9 cellular contexts compared by ENCODE assay signal in genomic region chr14:64942531-64943111, GRCh38. TPM values are rescaled to one million over a fixed set of nuclear protein-coding genes. Genes with fewer than 3 reads are reported as not detected.
DNase-seq lines count a peak whose midpoint lies in the region; ATAC-seq, FAIRE-seq and TF ChIP-seq lines count a peak whose summit lies in the region.
"Had no signal": no experiment of that assay in that cellular context is flagged by ENCODE, and none has a peak within 500 bp of the region (broad histone marks: within the 10 kb centered on the region; RNA-seq: fewer than 3 reads in every experiment).

TSS of gene GPX2 (minus strand) at chr14:64942745. CDS start at chr14:64942726, 19 bp downstream.

- no peak within 1 kb of the TSS; the same call in 1 of the 2 replicates for H3K18ac ChIP-seq in H1 (ENCODE audit: extremely low read depth, low read length)

- no peak for TF ChIP-seq EP300 in H1 (IDR thresholded peaks at IDR 0.05; ENCODE audit: borderline replicate concordance in 1 of 2, low read depth in 2 of 2, low read length in 2 of 2)

- no peak for DNase-seq in activated CD4-positive, alpha-beta T cell treated with anti-CD3 and anti-CD28 coated beads, Interleukin-2, amount 10 ng/mL, durations not matched to agents 7 days and 5 days
- DNase-seq in activated CD4-positive, alpha-beta T cell treated with anti-CD3 and anti-CD28 coated beads, Interleukin-2, amount 50 U/mL, for 4 hours = no peak
- DNase-seq in NCI-H2227 (lab: John Stamatoyannopoulos, UW; ENCODE audit: unreplicated experiment) (peak; percentile 76), H1 (ENCODE audit: low read depth in 1 of 2, low spot score in 2 of 2) (no peak), spleen (peak; percentile 59), kidney glomerular epithelial cell (lab: John Stamatoyannopoulos, UW) (no peak)
- DNase-seq: trophoblast cell had no signal

- H4K5ac ChIP-seq in H1 (ENCODE audit: insufficient read length, low read depth, low read length) = no peak within 1 kb of the TSS

- H3K23me2 ChIP-seq in H1 (ENCODE audit: low read depth, low read length) = no peaks in the 10 kb centered on the region

- H2BK120ac ChIP-seq in H1 (replicated peaks; ENCODE audit: low read depth, low read length) = no peak within 1 kb of the TSS

- H3K23ac ChIP-seq in H1 (ENCODE audit: insufficient read length) = no peak within 1 kb of the TSS

- H4K20me1 ChIP-seq in H1 (replicated peaks in 1 of 2; ENCODE audit: control insufficient read depth in 1 of 2, insufficient read depth in 2 of 2, low read length in 2 of 2) = no peaks in the 10 kb centered on the region

- H4K8ac ChIP-seq in H1 (ENCODE audit: extremely low read depth, insufficient read depth, low read length) = no peak within 1 kb of the TSS

- H3K4me1 ChIP-seq in H1 (replicated peaks in 1 of 4; ENCODE audit: control insufficient read depth in 3 of 4, insufficient read depth in 4 of 4, low read length in 3 of 4) (peaks cover 0 to 8% (median 2%) of the 10 kb centered on the region in 4 experiments; a peak in 4 of 7 replicates), spleen (peaks cover 0 to 34% (median 6%) of the 10 kb centered on the region in 6 donors)

- no peak within 1 kb of the TSS for H3K4me3 ChIP-seq in H1 (ENCODE audit: extremely low read depth in 1 of 4, insufficient read depth in 2 of 4, low read depth in 3 of 4, low read length in 4 of 4)
- no peak within 1 kb of the TSS for H3K4me3 ChIP-seq in spleen

- CTCF ChIA-PET in activated CD4-positive, alpha-beta T cell treated with anti-CD3 and anti-CD28 coated beads, Interleukin-2, amount 10 ng/mL, durations not matched to agents 7 days and 5 days (lab: Charles Lee) = interaction anchor here (0.6 to 1.2 kb wide), 3 partner anchors 8 to 501 kb away, joined by 3 to 4 read pairs (median 4); no protein-coding TSS in a partner anchor
- CTCF ChIA-PET in H1 (lab: Charles Lee; ENCODE audit: partially characterized antibody) = interaction anchor here (0.6 to 2.5 kb wide), 4 partner anchors 11 to 44 kb away, joined by 3 to 10 read pairs (median 4); partner anchors contain the start of gene FNTB

- H3K27ac ChIP-seq in H1 (ENCODE audit: low read depth, low read length) (no peak within 1 kb of the TSS), spleen (no peak within 1 kb of the TSS)

- H3K27me3 ChIP-seq in H1 (replicated peaks in 1 of 4; ENCODE audit: control insufficient read depth in 3 of 4, extremely low read depth in 1 of 4, insufficient read depth in 3 of 4, low read length in 3 of 4) (no peaks in the 10 kb centered on the region), spleen (replicated peaks in 1 of 7) (no peaks in the 10 kb centered on the region)

- peaks cover 49% of the 10 kb centered on the region for H3K36me3 Mint-ChIP-seq in activated CD4-positive, alpha-beta T cell treated with anti-CD3 and anti-CD28 coated beads, Interleukin-2, amount 10 ng/mL, durations not matched to agents 7 days and 5 days (ENCODE audit: low read depth)

- no peak within 1 kb of the TSS for H3K4ac ChIP-seq in H1 (replicated peaks; ENCODE audit: insufficient read length, low read depth, low read length)

- H3K4me1 Mint-ChIP-seq in activated CD4-positive, alpha-beta T cell treated with anti-CD3 and anti-CD28 coated beads, Interleukin-2, amount 10 ng/mL, durations not matched to agents 7 days and 5 days = peaks cover 42% of the 10 kb centered on the region

- WGBS in H1 (ENCODE audit: extremely low coverage in 1 of 2, insufficient coverage in 1 of 2, insufficient read length in 1 of 2, insufficient replicate concordance in 2 of 2, low coverage in 1 of 2, low lambda C conversion rate in 2 of 2, missing lambda C conversion rate in 1 of 2), 2 experiments = 90% methylated on average over 13 of the region's 13 CpGs; no CpG with 5 or more reads in 1 of the 2 experiments
- WGBS in spleen, 5 donors = 88 to 90% (median 90%) methylated on average over 13 of the region's 13 CpGs

- no peaks in the 10 kb centered on the region for H3K9me3 Mint-ChIP-seq in activated CD4-positive, alpha-beta T cell treated with anti-CD3 and anti-CD28 coated beads, Interleukin-2, amount 10 ng/mL, durations not matched to agents 7 days and 5 days

- H2BK12ac ChIP-seq in H1 (ENCODE audit: low read depth, low read length) = no peak within 1 kb of the TSS

- no peak within 1 kb of the TSS for H2AFZ ChIP-seq in H1 (ENCODE audit: low read length)

- no peak within 1 kb of the TSS; a peak in 1 of 7 replicates for H3K9ac ChIP-seq in H1 (replicated peaks in 1 of 4; ENCODE audit: extremely low read depth in 1 of 4, low read depth in 3 of 4, low read length in 3 of 4)

- FAIRE-seq in H1 (lab: Jason Lieb, UNC) = no peak

- no peak within 1 kb of the TSS for H2BK15ac ChIP-seq in H1 (ENCODE audit: low read length)

- peak within 1 kb of the TSS; percentile 4; the same call in 1 of the 2 replicates for H2BK5ac ChIP-seq in H1 (ENCODE audit: low read depth, low read length)

- no peak within 1 kb of the TSS for H3K14ac ChIP-seq in H1 (ENCODE audit: insufficient read length)

- H3K4me3 Mint-ChIP-seq in activated CD4-positive, alpha-beta T cell treated with anti-CD3 and anti-CD28 coated beads, Interleukin-2, amount 10 ng/mL, durations not matched to agents 7 days and 5 days = no peak within 1 kb of the TSS

- H3K9me3 ChIP-seq in H1 (ENCODE audit: insufficient read depth in 2 of 2, low read depth in 1 of 2, low read length in 1 of 2) (no peaks in the 10 kb centered on the region), spleen (no peaks in the 10 kb centered on the region)

- POLR2A ChIA-PET in activated CD4-positive, alpha-beta T cell treated with anti-CD3 and anti-CD28 coated beads, Interleukin-2, amount 10 ng/mL, durations not matched to agents 7 days and 5 days (lab: Charles Lee) = no interaction called here
- POLR2A ChIA-PET in H1 (lab: Charles Lee; ENCODE audit: partially characterized antibody) = interaction anchor here (0.6 to 2.2 kb wide), 4 partner anchors 8 to 28 kb away, joined by 3 to 6 read pairs (median 3); no protein-coding TSS in a partner anchor

- H4K91ac ChIP-seq in H1 (replicated peaks; ENCODE audit: insufficient read length, low read length) = no peak within 1 kb of the TSS

- H3K56ac ChIP-seq in H1 (replicated peaks; ENCODE audit: insufficient read length, low read depth, low read length) = no peak within 1 kb of the TSS

- no peaks in the 10 kb centered on the region; the same call in 1 of the 2 replicates for H3K79me1 ChIP-seq in H1 (ENCODE audit: low read depth, low read length)

- no peak for TF ChIP-seq RAD21 in H1 (IDR thresholded peaks at IDR 0.05 in 1 of 2, conservative IDR thresholded peaks at IDR 0.05 in 1 of 2; ENCODE audit: low read depth in 2 of 2, low read length in 2 of 2)

- H3K27me3 Mint-ChIP-seq in activated CD4-positive, alpha-beta T cell treated with anti-CD3 and anti-CD28 coated beads, Interleukin-2, amount 10 ng/mL, durations not matched to agents 7 days and 5 days = no peaks in the 10 kb centered on the region

- H3K79me2 ChIP-seq in H1 (ENCODE audit: control insufficient read depth in 1 of 2, insufficient read depth in 2 of 2, low read length in 2 of 2) = no peaks in the 10 kb centered on the region

- H2AK5ac ChIP-seq in H1 (ENCODE audit: low read depth, low read length) = no peak within 1 kb of the TSS

- ATAC-seq in HG03139 (IDR thresholded peaks at IDR 0.05; ENCODE audit: unreplicated experiment) (no peak), HG03175 (IDR thresholded peaks at IDR 0.05; ENCODE audit: unreplicated experiment) (no peak)

- H2BK20ac ChIP-seq in H1 (ENCODE audit: low read length) = no peak within 1 kb of the TSS

- peak within 1 kb of the TSS; percentile 46 for H3K27ac Mint-ChIP-seq in activated CD4-positive, alpha-beta T cell treated with anti-CD3 and anti-CD28 coated beads, Interleukin-2, amount 10 ng/mL, durations not matched to agents 7 days and 5 days

- intact Hi-C loops in spleen (cut with DNase I; ENCODE audit: low total_unique reads) = no loop called here

- TF ChIP-seq CTCF in H1 (IDR thresholded peaks at IDR 0.05; ENCODE audit: control extremely low read depth in 1 of 3, insufficient read depth in 1 of 3, low read depth in 1 of 3, low read length in 3 of 3) (no peak), spleen (IDR thresholded peaks at IDR 0.05 in 8 of 11, conservative IDR thresholded peaks at IDR 0.05 in 3 of 11) (no peak)

- H3K36me3 ChIP-seq in H1 (ENCODE audit: control insufficient read depth in 2 of 4, insufficient read depth in 4 of 4, low read length in 3 of 4) (peaks cover 0 to 8% (median 2%) of the 10 kb centered on the region in 4 experiments; a peak in 1 of 8 replicates), spleen (peaks cover 0 to 90% (median 11%) of the 10 kb centered on the region in 6 donors)

- no peak within 1 kb of the TSS for H3K4me2 ChIP-seq in H1 (ENCODE audit: insufficient read depth in 1 of 2, low read depth in 2 of 2, low read length in 2 of 2)

- TF ChIP-seq POLR2A in H1 (IDR thresholded peaks at IDR 0.05; ENCODE audit: control extremely low read depth in 1 of 2, low read depth in 2 of 2, low read length in 2 of 2) = no peak
- no peak for TF ChIP-seq POLR2A in spleen (IDR thresholded peaks at IDR 0.05)

TF ChIP-seq in H1, 55 proteins besides CTCF, POLR2A, EP300 and RAD21:
- TF ChIP-seq BACH1 (IDR thresholded peaks at IDR 0.05; ENCODE audit: low read length) (0 out of 2 replicates have a peak, but pooled peaks have one; percentile 44), CTBP2 (IDR thresholded peaks at IDR 0.05; ENCODE audit: borderline replicate concordance, insufficient read depth, insufficient read length, low read length) (no peak)

RNA-seq across cellular contexts. Expression of gene GPX2, which starts in this region (rescaled TPM):
- total RNA-seq in activated CD4-positive, alpha-beta T cell treated with anti-CD3 and anti-CD28 coated beads, Interleukin-2, amount 10 ng/mL, durations not matched to agents 7 days and 5 days = not detected
- 0.30 and 0.50 TPM in 2 replicates for total RNA-seq in H1 (2021; fragmentation: NEBNext Ultra II Directional; extraction: Animal tissue kit (Norgen Biotek cat#: 25700))
- polyA plus RNA-seq in H1 (2011; rRNA removed) (0.49 and 0.89 TPM in 2 replicates), spleen (under 1 TPM in 1 of 3 donors, not detected in 2; 0.26 TPM)
- polyA plus RNA-seq in H1 (2011; cell fraction: cytosol; rRNA removed) = 0.61 TPM
- 0.66 TPM for polyA plus RNA-seq in H1 (2011; cell fraction: nucleus; rRNA removed)
- 0.50 to 0.96 TPM (median 0.64 TPM) in 3 of 4 replicates, not detected in the other for polyA plus RNA-seq in H1 (2012, experiment 1 of 2)
- 1.5 TPM for polyA plus RNA-seq in H1 (2012, experiment 2 of 2)
- polyA plus RNA-seq in H1 (2013, experiment 1 of 2) = 0.36 TPM
- 0.46 TPM for polyA plus RNA-seq in H1 (2013, experiment 2 of 2)
- polyA minus RNA-seq in H1 (2011; rRNA and poly(A)+ RNA removed) = 0.38 and 0.56 TPM in 2 replicates
- polyA minus RNA-seq in H1 (2011; cell fraction: cytosol; rRNA and poly(A)+ RNA removed) = not detected
- not detected for polyA minus RNA-seq in H1 (2011; cell fraction: nucleus; rRNA and poly(A)+ RNA removed)
- not detected for total RNA-seq in spleen

Comparison
In these comparisons a context has a peak if more than half of its experiments do, and no peak if none do; other contexts are left out.
1. Peak in DNase-seq in spleen; RNA of the gene not detected or under 1 TPM.